Comparison of ENCODE assay signal across 2 cellular contexts in genomic region chr4:111027526-111027925, GRCh38.
TF ChIP-seq lines count a peak whose summit lies in the region.

No MANE protein-coding gene starts in this region.

TF ChIP-seq in IMR-90, 13 proteins besides CTCF, POLR2A, EP300 and RAD21:
- TF ChIP-seq USF2 (IDR thresholded peaks at IDR 0.05; ENCODE audit: low read depth, low read length): no peak
- TF ChIP-seq FOS (IDR thresholded peaks at IDR 0.05; ENCODE audit: low read depth, low read length): 0 out of 2 replicates have a peak, but pooled peaks have one; percentile 3
- no peak for TF ChIP-seq RCOR1 (IDR thresholded peaks at IDR 0.05; ENCODE audit: insufficient replicate concordance, low read length)

TF ChIP-seq in HepG2, 621 proteins besides CTCF, POLR2A, EP300 and RAD21:
- TF ChIP-seq ZNF503 (CRISPR knock-in tag; IDR thresholded peaks at IDR 0.05): no peak
- TF ChIP-seq KAT8 (CRISPR knock-in tag; IDR thresholded peaks at IDR 0.05): no peak
- no peak for TF ChIP-seq ZNF530 (CRISPR knock-in tag; IDR thresholded peaks at IDR 0.05; ENCODE audit: low read depth)
- TF ChIP-seq ARNTL (CRISPR knock-in tag; IDR thresholded peaks at IDR 0.05): no peak
- TF ChIP-seq CEBPZ (IDR thresholded peaks at IDR 0.05; ENCODE audit: low read length): no peak
- no peak for TF ChIP-seq TCF7L2 (IDR thresholded peaks at IDR 0.05; ENCODE audit: low read depth, low read length)
- TF ChIP-seq NRL (CRISPR knock-in tag; IDR thresholded peaks at IDR 0.05; ENCODE audit: borderline replicate concordance): no peak
- no peak for TF ChIP-seq ZKSCAN8 (CRISPR knock-in tag; IDR thresholded peaks at IDR 0.05; ENCODE audit: borderline replicate concordance)
- no peak for TF ChIP-seq ZNF572 (CRISPR knock-in tag; IDR thresholded peaks at IDR 0.05)
- no peak for TF ChIP-seq ZNF343 (CRISPR knock-in tag; IDR thresholded peaks at IDR 0.05)
- TF ChIP-seq BRD4 (CRISPR knock-in tag; IDR thresholded peaks at IDR 0.05): no peak
- no peak for TF ChIP-seq ZBTB20 (CRISPR knock-in tag; IDR thresholded peaks at IDR 0.05; ENCODE audit: borderline replicate concordance, low read depth)
- no peak for TF ChIP-seq HNF1A (IDR thresholded peaks at IDR 0.05; ENCODE audit: low read depth)
- TF ChIP-seq HNF1A (CRISPR knock-in tag; IDR thresholded peaks at IDR 0.05; ENCODE audit: borderline replicate concordance): no peak
- no peak for TF ChIP-seq ZKSCAN1 (IDR thresholded peaks at IDR 0.05; ENCODE audit: low read length)
- TF ChIP-seq NFE2L1 (CRISPR knock-in tag; IDR thresholded peaks at IDR 0.05; ENCODE audit: borderline replicate concordance): no peak
